In the genomic region with DNA sequence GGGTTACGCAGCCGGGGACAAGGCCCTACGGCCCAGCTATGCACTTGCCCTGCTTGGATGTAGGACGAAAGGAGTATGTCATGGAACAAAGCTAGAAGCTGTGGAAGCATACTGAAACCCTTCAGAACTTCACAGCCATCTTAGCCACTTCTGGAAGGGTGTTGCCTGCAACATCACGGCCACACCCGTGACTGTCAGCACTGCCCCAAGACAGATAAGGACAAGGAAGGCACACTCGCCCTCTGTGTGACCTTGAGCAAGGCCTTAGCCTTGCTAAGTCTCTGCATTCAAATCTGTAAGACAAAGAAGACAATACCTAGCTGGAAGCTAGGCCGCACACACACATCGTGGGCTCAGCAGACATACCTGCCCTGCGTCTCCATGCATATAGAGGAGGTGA, we compare ENCODE assay signal across 35 cellular contexts.
"Had no signal": no experiment of that assay in that cellular context is flagged by ENCODE, and none has a peak within 500 bp of the region (broad histone marks: within the 10 kb centered on the region; RNA-seq: fewer than 3 reads in every experiment).

No MANE protein-coding gene starts in this region.

- H3K27me3 Mint-ChIP-seq: activated CD4-positive, alpha-beta memory T cell treated with anti-CD3 and anti-CD28 coated beads for 36 hours; activated CD8-positive, alpha-beta memory T cell treated with anti-CD3 and anti-CD28 coated beads, Interleukin-2, amount 10 ng/mL, durations not matched to agents 7 days and 5 days; activated naive CD8-positive, alpha-beta T cell treated with anti-CD3 and anti-CD28 coated beads for 36 hours; activated naive CD8-positive, alpha-beta T cell treated with anti-CD3 and anti-CD28 coated beads, Interleukin-2, amount 50 U/mL, for 24 hours had no signal

- H3K27me3 ChIP-seq: adrenal gland, breast epithelium, cardiac muscle cell, colonic mucosa had no signal

- H3K4me1 ChIP-seq: adrenal gland, breast epithelium, colonic mucosa had no signal

- DNase-seq: activated CD4-positive, alpha-beta memory T cell treated with anti-CD3 and anti-CD28 coated beads for 36 hours; activated CD4-positive, alpha-beta T cell treated with anti-CD3 and anti-CD28 coated beads for 36 hours; activated CD4-positive, alpha-beta T cell treated with anti-CD3 and anti-CD28 coated beads, Interleukin-2, amount 10 ng/mL, durations not matched to agents 24 days and 14 days; activated CD4-positive, CD25-positive, alpha-beta regulatory T cell; activated CD4-positive, CD25-positive, alpha-beta regulatory T cell treated with anti-CD3 and anti-CD28 coated beads, Interleukin-2, amount 50 U/mL, for 72 hours; activated CD8-positive, alpha-beta memory T cell treated with anti-CD3 and anti-CD28 coated beads, Interleukin-2, amount 10 ng/mL, durations not matched to agents 7 days and 5 days; activated CD8-positive, alpha-beta memory T cell treated with anti-CD3 and anti-CD28 coated beads, Interleukin-2, amount 50 U/mL, for 4 hours; activated CD8-positive, alpha-beta T cell treated with anti-CD3 and anti-CD28 coated beads, Interleukin-2, amount 10 ng/mL, durations not matched to agents 7 days and 5 days; activated effector memory CD4-positive, alpha-beta T cell treated with anti-CD3 and anti-CD28 coated beads, Interleukin-2, amount 50 U/mL, for 16 hours; activated naive CD4-positive, alpha-beta T cell treated with anti-CD3 and anti-CD28 coated beads for 36 hours; activated naive CD8-positive, alpha-beta T cell treated with anti-CD3 and anti-CD28 coated beads for 36 hours; activated naive CD8-positive, alpha-beta T cell treated with anti-CD3 and anti-CD28 coated beads, Interleukin-2, amount 50 U/mL, for 24 hours; activated T-cell treated with anti-CD3 and anti-CD28 coated beads, Interleukin-2, amount 50 U/mL, for 1 hour; activated T-cell treated with anti-CD3 and anti-CD28 coated beads, Interleukin-2, amount 50 U/mL, for 48 hours; amygdala; aorta; central memory CD4-positive, alpha-beta T cell; cerebellar nuclear complex; colonic mucosa; effector CD8-positive, alpha-beta T cell; foreskin fibroblast; head of caudate nucleus; T-cell had no signal

- H3K4me3 Mint-ChIP-seq: activated CD4-positive, alpha-beta memory T cell treated with anti-CD3 and anti-CD28 coated beads for 36 hours; activated CD4-positive, alpha-beta T cell treated with anti-CD3 and anti-CD28 coated beads for 36 hours; activated CD4-positive, alpha-beta T cell treated with anti-CD3 and anti-CD28 coated beads, Interleukin-2, amount 10 ng/mL, durations not matched to agents 24 days and 14 days; activated CD8-positive, alpha-beta memory T cell treated with anti-CD3 and anti-CD28 coated beads, Interleukin-2, amount 10 ng/mL, durations not matched to agents 7 days and 5 days; activated CD8-positive, alpha-beta T cell treated with anti-CD3 and anti-CD28 coated beads, Interleukin-2, amount 10 ng/mL, durations not matched to agents 7 days and 5 days; activated naive CD4-positive, alpha-beta T cell treated with anti-CD3 and anti-CD28 coated beads for 36 hours; activated naive CD4-positive, alpha-beta T cell treated with anti-CD3 and anti-CD28 coated beads, Interleukin-2, amount 50 U/mL, for 24 hours; activated naive CD8-positive, alpha-beta T cell treated with anti-CD3 and anti-CD28 coated beads for 36 hours; activated naive CD8-positive, alpha-beta T cell treated with anti-CD3 and anti-CD28 coated beads, Interleukin-2, amount 50 U/mL, for 24 hours; activated T-helper 1 cell treated with anti-CD3 and anti-CD28 coated beads, Interleukin-12 subunit alpha, Interleukin-12 subunit beta, Interleukin-2, Interleukin-4 antibody, amounts not matched to agents 30 ng/mL and 10 ng/mL and 1 ng/mL, durations not matched to agents 14 hours and 24 hours and 36 hours; brain; T-cell; T-helper 1 cell treated with Interleukin-12 subunit alpha and Interleukin-12 subunit beta and Interleukin-4 antibody, amounts not matched to agents 30 μg/mL and 1 μg/mL, for 36 hours had no signal

- H3K4me3 ChIP-seq: adrenal gland, breast epithelium, cardiac muscle cell, colonic mucosa had no signal

- H3K36me3 Mint-ChIP-seq: activated CD4-positive, alpha-beta memory T cell treated with anti-CD3 and anti-CD28 coated beads for 36 hours; activated CD8-positive, alpha-beta memory T cell treated with anti-CD3 and anti-CD28 coated beads, Interleukin-2, amount 10 ng/mL, durations not matched to agents 7 days and 5 days; activated naive CD4-positive, alpha-beta T cell treated with anti-CD3 and anti-CD28 coated beads, Interleukin-2, amount 50 U/mL, for 24 hours; activated naive CD8-positive, alpha-beta T cell treated with anti-CD3 and anti-CD28 coated beads for 36 hours; brain; T-cell had no signal

- H3K27ac Mint-ChIP-seq: activated CD4-positive, alpha-beta memory T cell treated with anti-CD3 and anti-CD28 coated beads for 36 hours; activated CD4-positive, alpha-beta T cell treated with anti-CD3 and anti-CD28 coated beads for 36 hours; activated CD4-positive, alpha-beta T cell treated with anti-CD3 and anti-CD28 coated beads, Interleukin-2, amount 10 ng/mL, durations not matched to agents 24 days and 14 days; activated CD8-positive, alpha-beta memory T cell treated with anti-CD3 and anti-CD28 coated beads, Interleukin-2, amount 10 ng/mL, durations not matched to agents 7 days and 5 days; activated CD8-positive, alpha-beta T cell treated with anti-CD3 and anti-CD28 coated beads, Interleukin-2, amount 10 ng/mL, durations not matched to agents 7 days and 5 days; activated naive CD4-positive, alpha-beta T cell treated with anti-CD3 and anti-CD28 coated beads for 36 hours; activated naive CD4-positive, alpha-beta T cell treated with anti-CD3 and anti-CD28 coated beads, Interleukin-2, amount 50 U/mL, for 24 hours; activated naive CD8-positive, alpha-beta T cell treated with anti-CD3 and anti-CD28 coated beads for 36 hours; activated naive CD8-positive, alpha-beta T cell treated with anti-CD3 and anti-CD28 coated beads, Interleukin-2, amount 50 U/mL, for 24 hours; activated T-helper 1 cell treated with anti-CD3 and anti-CD28 coated beads, Interleukin-12 subunit alpha, Interleukin-12 subunit beta, Interleukin-2, Interleukin-4 antibody, amounts not matched to agents 30 ng/mL and 10 ng/mL and 1 ng/mL, durations not matched to agents 14 hours and 24 hours and 36 hours; activated T-helper 2 cell treated with anti-CD3 and anti-CD28 coated beads, Interferon-gamma antibody, Interleukin-2, Interleukin-4, amounts not matched to agents 10 μg/mL and 5 μg/mL and 100 μg/mL, durations not matched to agents 14 hours and 24 hours and 36 hours; brain; T-cell; T-helper 1 cell treated with Interleukin-12 subunit alpha and Interleukin-12 subunit beta and Interleukin-4 antibody, amounts not matched to agents 30 μg/mL and 1 μg/mL, for 36 hours had no signal

- H3K9me3 Mint-ChIP-seq: activated CD4-positive, alpha-beta memory T cell treated with anti-CD3 and anti-CD28 coated beads for 36 hours; activated CD4-positive, alpha-beta T cell treated with anti-CD3 and anti-CD28 coated beads, Interleukin-2, amount 10 ng/mL, durations not matched to agents 24 days and 14 days; activated naive CD4-positive, alpha-beta T cell treated with anti-CD3 and anti-CD28 coated beads for 36 hours; activated naive CD4-positive, alpha-beta T cell treated with anti-CD3 and anti-CD28 coated beads, Interleukin-2, amount 50 U/mL, for 24 hours; activated naive CD8-positive, alpha-beta T cell treated with anti-CD3 and anti-CD28 coated beads for 36 hours; activated naive CD8-positive, alpha-beta T cell treated with anti-CD3 and anti-CD28 coated beads, Interleukin-2, amount 50 U/mL, for 24 hours; activated T-helper 1 cell treated with anti-CD3 and anti-CD28 coated beads, Interleukin-12 subunit alpha, Interleukin-12 subunit beta, Interleukin-2, Interleukin-4 antibody, amounts not matched to agents 30 ng/mL and 10 ng/mL and 1 ng/mL, durations not matched to agents 14 hours and 24 hours and 36 hours; activated T-helper 2 cell treated with anti-CD3 and anti-CD28 coated beads, Interferon-gamma antibody, Interleukin-2, Interleukin-4, amounts not matched to agents 10 μg/mL and 5 μg/mL and 100 μg/mL, durations not matched to agents 14 hours and 24 hours and 36 hours; T-cell; T-helper 1 cell treated with Interleukin-12 subunit alpha and Interleukin-12 subunit beta and Interleukin-4 antibody, amounts not matched to agents 30 μg/mL and 1 μg/mL, for 36 hours had no signal

- H3K36me3 ChIP-seq: adrenal gland, breast epithelium, cardiac muscle cell, colonic mucosa had no signal

- H3K27ac ChIP-seq: adrenal gland, breast epithelium, cardiac muscle cell, colonic mucosa, epithelial cell of prostate had no signal

- H3K4me1 Mint-ChIP-seq: activated CD4-positive, alpha-beta T cell treated with anti-CD3 and anti-CD28 coated beads for 36 hours; activated CD4-positive, alpha-beta T cell treated with anti-CD3 and anti-CD28 coated beads, Interleukin-2, amount 10 ng/mL, durations not matched to agents 24 days and 14 days; activated CD8-positive, alpha-beta memory T cell treated with anti-CD3 and anti-CD28 coated beads, Interleukin-2, amount 10 ng/mL, durations not matched to agents 7 days and 5 days; activated naive CD4-positive, alpha-beta T cell treated with anti-CD3 and anti-CD28 coated beads, Interleukin-2, amount 50 U/mL, for 24 hours; activated naive CD8-positive, alpha-beta T cell treated with anti-CD3 and anti-CD28 coated beads, Interleukin-2, amount 50 U/mL, for 24 hours; brain; T-cell had no signal

- H3K9me3 ChIP-seq: adrenal gland, breast epithelium, colonic mucosa had no signal

- FAIRE-seq: endometrium, endothelial cell of umbilical vein, frontal cortex had no signal
